Comparison of ENCODE assay signal across 1 cellular context in genomic region chr11:62788991-62789390, GRCh38.
TF ChIP-seq lines count a peak whose summit lies in the region.

No MANE protein-coding gene starts in this region.

TF ChIP-seq in H1, 55 proteins besides CTCF, POLR2A, EP300 and RAD21:
- TF ChIP-seq CHD7 (IDR thresholded peaks at IDR 0.05; ENCODE audit: insufficient replicate concordance, low read length) = no peak
- TF ChIP-seq CTBP2 (IDR thresholded peaks at IDR 0.05; ENCODE audit: borderline replicate concordance, insufficient read depth, insufficient read length, low read length) = no peak
- peak; percentile 47; the same call in 1 of the 2 replicates for TF ChIP-seq POLR2AphosphoS5 (IDR thresholded peaks at IDR 0.05; ENCODE audit: low read depth, low read length)
